ENCODE assay signal across 28 cellular contexts in the genomic region with DNA sequence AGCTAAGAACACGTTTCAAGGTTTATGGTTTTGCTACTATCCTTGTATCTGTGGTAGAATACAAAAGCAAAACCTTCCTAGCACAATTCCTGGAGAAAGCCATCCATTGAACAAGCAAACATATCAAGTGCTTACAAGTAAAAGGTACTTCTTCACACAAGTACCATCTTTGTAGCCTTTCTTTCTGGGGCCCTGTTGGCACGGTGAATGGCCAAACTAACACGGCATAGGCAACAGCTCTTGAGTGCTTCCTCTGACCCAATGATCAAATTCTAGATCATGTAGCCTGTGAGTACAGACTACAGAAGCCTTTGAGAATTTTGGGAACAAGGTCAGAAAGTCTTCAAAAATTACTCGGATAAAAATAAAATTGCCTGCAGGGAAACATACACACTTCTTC. TPM values are rescaled to one million over a fixed set of nuclear protein-coding genes. Genes with fewer than 3 reads are reported as not detected.
DNase-seq lines count a peak whose midpoint lies in the region; ATAC-seq and TF ChIP-seq lines count a peak whose summit lies in the region.
"Had no signal": no experiment of that assay in that cellular context is flagged by ENCODE, and none has a peak within 500 bp of the region (broad histone marks: within the 10 kb centered on the region; RNA-seq: fewer than 3 reads in every experiment).

No MANE protein-coding gene starts in this region.

- ATAC-seq in activated naive CD8-positive, alpha-beta T cell treated with anti-CD3 and anti-CD28 coated beads, Interleukin-2, amount 50 U/mL, for 24 hours: no peak
- no peak for ATAC-seq in gastroesophageal sphincter
- no peak for ATAC-seq in stimulated activated effector memory CD8-positive, alpha-beta T cell treated with anti-CD3 and anti-CD28 coated beads, Interleukin-12 subunit alpha, Interleukin-12 subunit beta, amount 100 ng/mL, for 72 hours
- ATAC-seq: K562, sciatic nerve, T-cell had no signal

- peaks cover 59% of the 10 kb centered on the region for H3K36me3 Mint-ChIP-seq in activated naive CD8-positive, alpha-beta T cell treated with anti-CD3 and anti-CD28 coated beads, Interleukin-2, amount 50 U/mL, for 24 hours (ENCODE audit: low read depth)
- H3K36me3 Mint-ChIP-seq in activated naive CD8-positive, alpha-beta T cell treated with anti-CD3 and anti-CD28 coated beads for 36 hours: peaks cover 26% of the 10 kb centered on the region
- peaks cover 95% of the 10 kb centered on the region for H3K36me3 Mint-ChIP-seq in stimulated activated effector memory CD8-positive, alpha-beta T cell treated with anti-CD3 and anti-CD28 coated beads, Interleukin-12 subunit alpha, Interleukin-12 subunit beta, amount 100 ng/mL, for 72 hours

- TF ChIP-seq CTCF in gastroesophageal sphincter (IDR thresholded peaks at IDR 0.05): no peak

- H3K27me3 Mint-ChIP-seq in activated naive CD8-positive, alpha-beta T cell treated with anti-CD3 and anti-CD28 coated beads, Interleukin-2, amount 50 U/mL, for 24 hours: no peaks in the 10 kb centered on the region
- no peaks in the 10 kb centered on the region for H3K27me3 Mint-ChIP-seq in activated naive CD8-positive, alpha-beta T cell treated with anti-CD3 and anti-CD28 coated beads for 36 hours
- H3K27me3 Mint-ChIP-seq: CD4-positive, CD25-positive, alpha-beta regulatory T cell; memory B cell; T-cell had no signal

- TF ChIP-seq POLR2A in gastroesophageal sphincter (IDR thresholded peaks at IDR 0.05): no peak

- H3K4me1 ChIP-seq in gastroesophageal sphincter: peaks cover 0 to 19% (median 5%) of the 10 kb centered on the region in 3 donors

- H3K4me3 Mint-ChIP-seq in activated naive CD8-positive, alpha-beta T cell treated with anti-CD3 and anti-CD28 coated beads, Interleukin-2, amount 50 U/mL, for 24 hours: no peak overlapping the region
- no peak overlapping the region for H3K4me3 Mint-ChIP-seq in activated naive CD8-positive, alpha-beta T cell treated with anti-CD3 and anti-CD28 coated beads for 36 hours
- H3K4me3 Mint-ChIP-seq in stimulated activated effector memory CD8-positive, alpha-beta T cell treated with anti-CD3 and anti-CD28 coated beads, Interleukin-12 subunit alpha, Interleukin-12 subunit beta, amount 100 ng/mL, for 72 hours: no peak overlapping the region
- H3K4me3 Mint-ChIP-seq: activated naive CD4-positive, alpha-beta T cell treated with anti-CD3 and anti-CD28 coated beads for 36 hours; CD4-positive, CD25-positive, alpha-beta regulatory T cell; memory B cell; T-cell had no signal

- TF ChIP-seq EP300 in gastroesophageal sphincter (IDR thresholded peaks at IDR 0.05): no peak

- WGBS in gastroesophageal sphincter (ENCODE audit: low coverage in 1 of 2), 2 donors: 68 to 72% methylated on average over 4 of the region's 4 CpGs

- peaks cover 0 to 53% of the 10 kb centered on the region in 2 donors for H3K36me3 ChIP-seq in gastroesophageal sphincter
- H3K36me3 ChIP-seq: prostate gland had no signal

- H3K4me1 Mint-ChIP-seq in activated naive CD8-positive, alpha-beta T cell treated with anti-CD3 and anti-CD28 coated beads, Interleukin-2, amount 50 U/mL, for 24 hours: peaks cover 27% of the 10 kb centered on the region
- H3K4me1 Mint-ChIP-seq in activated naive CD8-positive, alpha-beta T cell treated with anti-CD3 and anti-CD28 coated beads for 36 hours: peaks cover 15% of the 10 kb centered on the region
- peaks cover 13% of the 10 kb centered on the region for H3K4me1 Mint-ChIP-seq in stimulated activated effector memory CD8-positive, alpha-beta T cell treated with anti-CD3 and anti-CD28 coated beads, Interleukin-12 subunit alpha, Interleukin-12 subunit beta, amount 100 ng/mL, for 72 hours

- no peak for DNase-seq in activated naive CD8-positive, alpha-beta T cell treated with anti-CD3 and anti-CD28 coated beads, Interleukin-2, amount 50 U/mL, for 24 hours
- no peak for DNase-seq in activated naive CD8-positive, alpha-beta T cell treated with anti-CD3 and anti-CD28 coated beads for 36 hours
- no peak for DNase-seq in stimulated activated effector memory CD8-positive, alpha-beta T cell treated with anti-CD3 and anti-CD28 coated beads, Interleukin-12 subunit alpha, Interleukin-12 subunit beta, amount 100 ng/mL, for 72 hours (ENCODE audit: low spot score in 2 of 2)
- no peak for DNase-seq in GM03348 (ENCODE audit: low spot score)
- DNase-seq in middle frontal gyrus (ENCODE audit: extremely low spot score, low spot score): no peak
- no peak for DNase-seq in stimulated activated CD8-positive, alpha-beta memory T cell treated with anti-CD3 and anti-CD28 coated beads, Interleukin-4, amount 100 ng/mL, for 48 hours
- no peak for DNase-seq in HPDE6-E6E7 (ENCODE audit: extremely low spot score)
- DNase-seq: activated CD4-positive, alpha-beta T cell treated with anti-CD3 and anti-CD28 coated beads, Interleukin-2, amount 50 U/mL, for 1 hour; activated CD4-positive, CD25-positive, alpha-beta regulatory T cell; activated naive CD4-positive, alpha-beta T cell treated with anti-CD3 and anti-CD28 coated beads for 36 hours; AML-193; brain microvascular endothelial cell; Calu3; CD4-positive, CD25-positive, alpha-beta regulatory T cell; cerebellar nuclear complex; hypothalamus; NCI-H1092 treated with DMSO at 0.1 percent for 48 hours; NCI-H2029; NCI-H524 treated with DMSO at 0.1 percent for 48 hours; stimulated activated CD4-positive, alpha-beta T cell treated with anti-CD3 and anti-CD28 coated beads, Interleukin-4, amount 100 ng/mL, for 1 hour; T-cell had no signal

- H3K9me3 Mint-ChIP-seq in activated naive CD8-positive, alpha-beta T cell treated with anti-CD3 and anti-CD28 coated beads, Interleukin-2, amount 50 U/mL, for 24 hours: no peaks in the 10 kb centered on the region
- no peaks in the 10 kb centered on the region for H3K9me3 Mint-ChIP-seq in activated naive CD8-positive, alpha-beta T cell treated with anti-CD3 and anti-CD28 coated beads for 36 hours
- H3K9me3 Mint-ChIP-seq in stimulated activated effector memory CD8-positive, alpha-beta T cell treated with anti-CD3 and anti-CD28 coated beads, Interleukin-12 subunit alpha, Interleukin-12 subunit beta, amount 100 ng/mL, for 72 hours: no peaks in the 10 kb centered on the region
- H3K9me3 Mint-ChIP-seq: activated naive CD4-positive, alpha-beta T cell treated with anti-CD3 and anti-CD28 coated beads for 36 hours; CD4-positive, CD25-positive, alpha-beta regulatory T cell; memory B cell; T-cell had no signal

- peak overlapping the region; percentile 29 for H3K27ac Mint-ChIP-seq in activated naive CD8-positive, alpha-beta T cell treated with anti-CD3 and anti-CD28 coated beads, Interleukin-2, amount 50 U/mL, for 24 hours
- H3K27ac Mint-ChIP-seq in activated naive CD8-positive, alpha-beta T cell treated with anti-CD3 and anti-CD28 coated beads for 36 hours: no peak overlapping the region
- peak overlapping the region; percentile 70 for H3K27ac Mint-ChIP-seq in stimulated activated effector memory CD8-positive, alpha-beta T cell treated with anti-CD3 and anti-CD28 coated beads, Interleukin-12 subunit alpha, Interleukin-12 subunit beta, amount 100 ng/mL, for 72 hours
- H3K27ac Mint-ChIP-seq: activated naive CD4-positive, alpha-beta T cell treated with anti-CD3 and anti-CD28 coated beads for 36 hours; memory B cell had no signal

- no peaks in the 10 kb centered on the region for H3K27me3 ChIP-seq in gastroesophageal sphincter
- H3K27me3 ChIP-seq: brain microvascular endothelial cell, neutrophil, upper lobe of left lung had no signal

- H3K4me3 ChIP-seq in gastroesophageal sphincter: no peak overlapping the region
- H3K4me3 ChIP-seq: K562, prostate gland, upper lobe of left lung had no signal

- H3K9me3 ChIP-seq in gastroesophageal sphincter: no peaks in the 10 kb centered on the region
- H3K9me3 ChIP-seq: neutrophil, prostate gland, upper lobe of left lung had no signal

- H3K27ac ChIP-seq in gastroesophageal sphincter: peak overlapping the region; percentile 76 to 92 (median 90)
- H3K27ac ChIP-seq: neutrophil had no signal

RNA-seq across cellular contexts. Expression of a gene that starts 57.9 kb away (rescaled TPM):
- total RNA-seq in activated naive CD8-positive, alpha-beta T cell treated with anti-CD3 and anti-CD28 coated beads for 36 hours: 10 to 100 TPM; 29.4 to 31.4 TPM
- 10 to 100 TPM; 22.4 to 46.4 (median 40.2) TPM for total RNA-seq in gastroesophageal sphincter
